ENCODE assay signal across 5 cellular contexts in genomic region chr16:7107436-7107835, GRCh38.
"Had no signal": no experiment of that assay in that cellular context is flagged by ENCODE, and none has a peak within 500 bp of the region (broad histone marks: within the 10 kb centered on the region; RNA-seq: fewer than 3 reads in every experiment).

No MANE protein-coding gene starts in this region.

- DNase-seq: IMR-90, KBM-7, KG1 had no signal

- ATAC-seq: HepG2, K562 had no signal
